In genomic region chr5:151758430-151759241, GRCh38 we compare ENCODE assay signal across 8 cellular contexts. TPM values are rescaled to one million over a fixed set of nuclear protein-coding genes. Genes with fewer than 3 reads are reported as not detected.
A peak's percentile ranks its signal among the peaks of the same experiment; 100 is the strongest.
DNase-seq lines count a peak whose midpoint lies in the region; ATAC-seq and TF ChIP-seq lines count a peak whose summit lies in the region.

TSS of gene ATOX1 (minus strand) at chr5:151758631. CDS start at chr5:151758551, 80 bp downstream.

- H3K27ac ChIP-seq in thoracic aorta: peak within 1 kb of the TSS; percentile 70 to 93

- H3K4me3 Mint-ChIP-seq in osteocyte (ENCODE audit: unreplicated experiment): peak within 1 kb of the TSS; percentile 90

- H3K27me3 Mint-ChIP-seq in osteocyte (ENCODE audit: unreplicated experiment): no peaks in the 10 kb centered on the region

- H3K9me3 Mint-ChIP-seq in activated naive CD4-positive, alpha-beta T cell treated with anti-CD3 and anti-CD28 coated beads, Interleukin-2, amount 50 U/mL, for 72 hours: no peaks in the 10 kb centered on the region
- no peaks in the 10 kb centered on the region for H3K9me3 Mint-ChIP-seq in osteocyte (ENCODE audit: unreplicated experiment)

- H3K4me1 Mint-ChIP-seq in osteocyte (ENCODE audit: unreplicated experiment): peaks cover 32% of the 10 kb centered on the region

- peak; percentile 83 for DNase-seq in GM04504 (ENCODE audit: low read depth)
- peak; percentile 99 for DNase-seq in H7
- DNase-seq in M059J (ENCODE audit: low read depth): peak; percentile 89
- peak; percentile 85 for DNase-seq in SKM-1 (lab: John Stamatoyannopoulos, UW; ENCODE audit: unreplicated experiment)
- peak; percentile 91 to 94 for DNase-seq in activated naive CD4-positive, alpha-beta T cell treated with anti-CD3 and anti-CD28 coated beads, Interleukin-2, amount 50 U/mL, for 72 hours (ENCODE audit: low spot score in 2 of 2)
- no peak for DNase-seq in glomerular endothelial cell (ENCODE audit: extremely low read depth, low read depth, low spot score)
- DNase-seq in osteocyte (ENCODE audit: extremely low spot score, unreplicated experiment): peak; percentile 96
- DNase-seq in thoracic aorta (ENCODE audit: low spot score): peak; percentile 66

- ATAC-seq in activated naive CD4-positive, alpha-beta T cell treated with anti-CD3 and anti-CD28 coated beads, Interleukin-2, amount 50 U/mL, for 72 hours: peak; percentile 97 to 99
- peak; percentile 94 for ATAC-seq in thoracic aorta (ENCODE audit: insufficient number of reproducible peaks, low FRiP score, low read depth)

- peaks cover 21 to 38% of the 10 kb centered on the region in 2 donors for H3K4me1 ChIP-seq in thoracic aorta (ENCODE audit: control insufficient read depth in 1 of 2, low read depth in 2 of 2)

- H3K36me3 Mint-ChIP-seq in activated naive CD4-positive, alpha-beta T cell treated with anti-CD3 and anti-CD28 coated beads, Interleukin-2, amount 50 U/mL, for 72 hours: peaks cover under 1 to 8% of the 10 kb centered on the region in 2 donors
- peaks cover 2% of the 10 kb centered on the region for H3K36me3 Mint-ChIP-seq in osteocyte (ENCODE audit: unreplicated experiment)

- TF ChIP-seq CTCF in osteocyte (IDR thresholded peaks at IDR 0.05) (no peak), thoracic aorta (IDR thresholded peaks at IDR 0.05) (peak; percentile 45)

- H3K4me3 ChIP-seq in H7 (ENCODE audit: insufficient read depth, low read depth, low read length) (peak within 1 kb of the TSS; percentile 81), thoracic aorta (peak within 1 kb of the TSS; percentile 90)

- H3K36me3 ChIP-seq in H7 (replicated peaks; ENCODE audit: control insufficient read depth, insufficient read depth, low read length) (no peaks in the 10 kb centered on the region), thoracic aorta (no peaks in the 10 kb centered on the region)

- H3K27ac Mint-ChIP-seq in activated naive CD4-positive, alpha-beta T cell treated with anti-CD3 and anti-CD28 coated beads, Interleukin-2, amount 50 U/mL, for 72 hours: peak within 1 kb of the TSS; percentile 88 to 91
- peak within 1 kb of the TSS; percentile 94 for H3K27ac Mint-ChIP-seq in osteocyte (ENCODE audit: unreplicated experiment)

- H3K9me3 ChIP-seq in thoracic aorta: no peaks in the 10 kb centered on the region

- H3K27me3 ChIP-seq in H7 (ENCODE audit: control insufficient read depth, insufficient read depth, low read length) (no peaks in the 10 kb centered on the region), thoracic aorta (replicated peaks; ENCODE audit: insufficient read depth) (no peaks in the 10 kb centered on the region)

RNA-seq across cellular contexts. Expression of gene ATOX1, which starts in this region (rescaled TPM):
- total RNA-seq in H7 (2014; rRNA removed; shearing (Covaris generic)): 38.9 and 50.9 TPM in 2 replicates
- 169 and 189 TPM in 2 replicates for total RNA-seq in M059J (2014; rRNA removed; shearing (Covaris generic))
- 10 to 100 TPM; 48.2 to 84.3 TPM for total RNA-seq in activated naive CD4-positive, alpha-beta T cell treated with anti-CD3 and anti-CD28 coated beads, Interleukin-2, amount 50 U/mL, for 72 hours
- total RNA-seq in glomerular endothelial cell (193 and 297 TPM in 2 replicates), osteocyte (104 and 107 TPM in 2 replicates), thoracic aorta (10 to 100 TPM; 32.9 to 36.8 TPM)
